22 cellular contexts compared by ENCODE assay signal in the genomic region with DNA sequence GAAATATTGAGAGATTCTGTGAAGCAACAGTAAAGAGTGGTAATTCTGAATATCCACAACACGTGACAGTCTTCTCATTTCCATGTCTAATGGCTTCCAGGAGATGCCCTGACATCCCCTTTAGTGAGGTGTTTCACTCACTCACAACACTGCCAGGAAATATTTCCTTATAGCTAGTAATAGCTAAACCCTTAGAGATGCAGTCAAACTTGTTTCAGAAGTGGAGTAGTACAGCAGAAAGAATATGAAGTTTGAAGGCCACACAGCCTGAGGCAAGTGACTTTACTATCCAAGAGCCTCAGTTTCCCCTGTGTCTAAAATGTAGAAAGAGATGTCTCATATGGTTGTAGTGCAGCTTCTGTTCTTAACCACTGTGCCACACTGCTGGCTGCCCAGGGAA.
DNase-seq lines count a peak whose midpoint lies in the region; ATAC-seq and TF ChIP-seq lines count a peak whose summit lies in the region.
"Had no signal": no experiment of that assay in that cellular context is flagged by ENCODE, and none has a peak within 500 bp of the region (broad histone marks: within the 10 kb centered on the region; RNA-seq: fewer than 3 reads in every experiment).

No MANE protein-coding gene starts in this region.

- in situ Hi-C loops in GM23248 (cut with MboI) (no loop called here), brain microvascular endothelial cell (cut with HindIII; ENCODE audit: low pct_ligation_motif_present, low sequenced_read_pairs) (no loop called here)

- intact Hi-C loops in Right ventricle myocardium superior (cut with DNase I): no loop called here

- peaks cover 39% of the 10 kb centered on the region for H3F3A ChIP-seq in GM23248 (ENCODE audit: insufficient read depth)

- no peaks in the 10 kb centered on the region for H3K9me2 ChIP-seq in GM23248 (ENCODE audit: insufficient read depth)
- H3K9me2 ChIP-seq in hepatocyte (replicated peaks; ENCODE audit: insufficient read depth): no peaks in the 10 kb centered on the region

- TF ChIP-seq CTCF in brain microvascular endothelial cell (IDR thresholded peaks at IDR 0.05; ENCODE audit: low read depth, low read length, missing control alignments) (no peak), hepatocyte (IDR thresholded peaks at IDR 0.05; ENCODE audit: poor library complexity) (no peak)

- peaks cover 37% of the 10 kb centered on the region for H3K4me1 ChIP-seq in GM23248 (ENCODE audit: insufficient read depth)
- peaks cover 5% of the 10 kb centered on the region for H3K4me1 ChIP-seq in hepatocyte (ENCODE audit: insufficient read depth)
- peaks cover 61% of the 10 kb centered on the region for H3K4me1 ChIP-seq in skeletal muscle satellite cell (ENCODE audit: control insufficient read depth, insufficient read depth, low read length)
- H3K4me1 ChIP-seq: A549, BE2C, SJCRH30 had no signal

- H4K20me1 ChIP-seq in GM23248 (ENCODE audit: insufficient read depth) (no peaks in the 10 kb centered on the region), hepatocyte (ENCODE audit: insufficient read depth, poor library complexity, severe bottlenecking) (no peaks in the 10 kb centered on the region)

- DNase-seq in GM23248 (no peak), brain microvascular endothelial cell (no peak), hepatocyte (ENCODE audit: low spot score) (no peak), Right ventricle myocardium superior (no peak)
- DNase-seq: BE2C, DMS79 treated with DMSO at 0.1 percent for 48 hours, GOT3, HCEC 1CT, Karpas-422, MV-4-11, NCI-H1694, NCI-H2081, NCI-H2171, NCI-H345, NCI-H524, NCI-H774, SJCRH30 had no signal

- peak overlapping the region; percentile 80 for H3K27ac ChIP-seq in GM23248
- peak overlapping the region; percentile 97 for H3K27ac ChIP-seq in brain microvascular endothelial cell
- H3K27ac ChIP-seq in hepatocyte: peak overlapping the region; percentile 69
- H3K27ac ChIP-seq: A549, SJCRH30 had no signal

- H2AFZ ChIP-seq in GM23248 (no peak overlapping the region), hepatocyte (no peak overlapping the region)

- H3K4me2 ChIP-seq in GM23248 (ENCODE audit: unreplicated experiment): no peak overlapping the region
- no peak overlapping the region for H3K4me2 ChIP-seq in hepatocyte
- no peak overlapping the region for H3K4me2 ChIP-seq in skeletal muscle satellite cell (ENCODE audit: low read length)
- H3K4me2 ChIP-seq: A549 had no signal

- no peaks in the 10 kb centered on the region for H3K27me3 ChIP-seq in GM23248 (replicated peaks; ENCODE audit: insufficient read depth)
- H3K27me3 ChIP-seq in brain microvascular endothelial cell (replicated peaks): no peaks in the 10 kb centered on the region
- no peaks in the 10 kb centered on the region for H3K27me3 ChIP-seq in hepatocyte
- H3K27me3 ChIP-seq in skeletal muscle satellite cell (ENCODE audit: control insufficient read depth, insufficient read depth, low read length): no peaks in the 10 kb centered on the region
- H3K27me3 ChIP-seq: BE2C, SJCRH30 had no signal

- H3K9ac ChIP-seq in GM23248 (0 out of 2 replicates have a peak overlapping the region, but pooled peaks have one; percentile 9), skeletal muscle satellite cell (ENCODE audit: low read depth, low read length) (peak overlapping the region; percentile 64)

- H3K79me2 ChIP-seq in GM23248 (ENCODE audit: insufficient read depth): peaks cover 10% of the 10 kb centered on the region
- H3K79me2 ChIP-seq in hepatocyte: no peaks in the 10 kb centered on the region

- H3K9me3 ChIP-seq in GM23248 (ENCODE audit: low read depth) (no peaks in the 10 kb centered on the region), hepatocyte (ENCODE audit: low read depth) (no peaks in the 10 kb centered on the region), skeletal muscle satellite cell (replicated peaks; ENCODE audit: low read length) (no peaks in the 10 kb centered on the region)
- H3K9me3 ChIP-seq: A549, BE2C, SJCRH30 had no signal

- ATAC-seq in HG03108 (IDR thresholded peaks at IDR 0.05; ENCODE audit: unreplicated experiment) (no peak), HG02981 (IDR thresholded peaks at IDR 0.05; ENCODE audit: unreplicated experiment) (no peak), Right ventricle myocardium superior (ENCODE audit: poor library complexity) (no peak)
- ATAC-seq: A549, Panc1 had no signal

- H3K36me3 ChIP-seq in GM23248 (ENCODE audit: low read depth): peaks cover 26% of the 10 kb centered on the region; the same call in 1 of the 2 replicates
- no peaks in the 10 kb centered on the region for H3K36me3 ChIP-seq in brain microvascular endothelial cell (replicated peaks)
- H3K36me3 ChIP-seq in hepatocyte (replicated peaks; ENCODE audit: insufficient read depth, low read depth): no peaks in the 10 kb centered on the region
- H3K36me3 ChIP-seq in skeletal muscle satellite cell (ENCODE audit: insufficient read depth, low read length): peaks cover 46% of the 10 kb centered on the region

- 93 to 100% methylated on average over 1 of the region's 1 CpG for WGBS in GM23248 (ENCODE audit: low coverage in 1 of 2, low lambda C conversion rate in 2 of 2, missing lambda C conversion rate in 2 of 2), 2 experiments
- WGBS in hepatocyte (ENCODE audit: low lambda C conversion rate, missing lambda C conversion rate): 95% methylated on average over 1 of the region's 1 CpG

- H3K4me3 ChIP-seq in GM23248 (no peak overlapping the region), brain microvascular endothelial cell (ENCODE audit: low read depth, low read length) (no peak overlapping the region), hepatocyte (no peak overlapping the region), skeletal muscle satellite cell (ENCODE audit: low read length) (no peak overlapping the region)
- H3K4me3 ChIP-seq: A549, SJCRH30 had no signal
